Comparison of ENCODE assay signal across 19 cellular contexts in the genomic region with DNA sequence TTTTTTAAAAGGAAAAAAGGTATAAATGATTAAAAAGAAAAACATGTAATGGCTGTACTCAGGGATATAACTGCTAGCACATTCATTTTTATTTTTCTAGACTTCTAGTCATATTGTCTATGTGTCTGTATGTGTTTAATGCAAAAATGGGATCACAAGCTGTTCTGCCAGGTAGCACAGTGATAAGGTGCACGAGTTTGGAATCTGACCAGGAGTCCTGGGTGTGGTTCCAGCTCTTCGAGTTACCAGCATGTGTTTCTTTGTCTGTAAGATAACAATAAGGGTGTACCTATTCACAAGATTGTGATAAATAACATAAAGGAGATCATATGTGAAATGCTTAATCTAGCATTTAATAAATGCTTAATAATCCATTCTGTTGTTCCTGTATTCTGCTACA.
"Had no signal": no experiment of that assay in that cellular context is flagged by ENCODE, and none has a peak within 500 bp of the region (broad histone marks: within the 10 kb centered on the region; RNA-seq: fewer than 3 reads in every experiment).

No MANE protein-coding gene starts in this region.

- H3K4me1 Mint-ChIP-seq: activated B cell treated with CpG ODN at 0.5 μM for 24 hours; activated CD4-positive, alpha-beta T cell treated with anti-CD3 and anti-CD28 coated beads, Interleukin-2, amount 10 ng/mL, durations not matched to agents 7 days and 5 days; activated naive CD8-positive, alpha-beta T cell treated with anti-CD3 and anti-CD28 coated beads, Interleukin-2, amount 10 ng/mL, durations not matched to agents 7 days and 5 days had no signal

- H3K4me3 Mint-ChIP-seq: activated B cell treated with CpG ODN at 0.5 μM for 24 hours; activated CD4-positive, alpha-beta T cell treated with anti-CD3 and anti-CD28 coated beads, Interleukin-2, amount 10 ng/mL, durations not matched to agents 7 days and 5 days; activated naive CD8-positive, alpha-beta T cell treated with anti-CD3 and anti-CD28 coated beads, Interleukin-2, amount 10 ng/mL, durations not matched to agents 7 days and 5 days; activated T-helper 1 cell treated with anti-CD3 and anti-CD28 coated beads, Interleukin-12 subunit alpha, Interleukin-12 subunit beta, Interleukin-2, Interleukin-4 antibody, amounts not matched to agents 30 ng/mL and 10 ng/mL and 1 ng/mL, durations not matched to agents 14 hours and 24 hours and 36 hours; natural killer cell treated with Interleukin-12 subunit alpha and Interleukin-12 subunit beta and Interleukin-15 and Interleukin-18, amount 100 ng/mL, for 72 hours had no signal

- DNase-seq: activated B cell treated with CpG ODN at 0.5 μM for 24 hours; activated CD4-positive, alpha-beta T cell treated with anti-CD3 and anti-CD28 coated beads, Interleukin-2, amount 10 ng/mL, durations not matched to agents 7 days and 5 days; activated CD8-positive, alpha-beta memory T cell treated with anti-CD3 and anti-CD28 coated beads for 24 hours; activated naive CD8-positive, alpha-beta T cell treated with anti-CD3 and anti-CD28 coated beads, Interleukin-2, amount 10 ng/mL, durations not matched to agents 7 days and 5 days; brain microvascular endothelial cell; cerebellar nuclear complex; dermis blood vessel endothelial cell; heart right ventricle; posterior cingulate gyrus; stimulated activated CD4-positive, alpha-beta T cell treated with anti-CD3 and anti-CD28 coated beads, Interleukin-15, amount 100 ng/mL, for 24 hours; stimulated activated CD4-positive, alpha-beta T cell treated with anti-CD3 and anti-CD28 coated beads, Interleukin-4, amount 100 ng/mL, for 1 hour; stimulated activated naive CD4-positive, alpha-beta T cell; substantia nigra; T-helper 2 cell had no signal

- H3K27ac ChIP-seq: brain microvascular endothelial cell, gastroesophageal sphincter, heart right ventricle, right atrium auricular region, tibial nerve had no signal

- H3K27me3 Mint-ChIP-seq: activated B cell treated with CpG ODN at 0.5 μM for 24 hours; activated CD4-positive, alpha-beta T cell treated with anti-CD3 and anti-CD28 coated beads, Interleukin-2, amount 10 ng/mL, durations not matched to agents 7 days and 5 days; activated naive CD8-positive, alpha-beta T cell treated with anti-CD3 and anti-CD28 coated beads, Interleukin-2, amount 10 ng/mL, durations not matched to agents 7 days and 5 days had no signal

- ATAC-seq: gastroesophageal sphincter; heart right ventricle; natural killer cell treated with Interleukin-12 subunit alpha and Interleukin-12 subunit beta and Interleukin-15 and Interleukin-18, amount 100 ng/mL, for 72 hours had no signal

- H3K9me3 ChIP-seq: gastroesophageal sphincter, heart right ventricle, right atrium auricular region, tibial nerve had no signal

- H3K36me3 ChIP-seq: gastroesophageal sphincter, right atrium auricular region had no signal

- H3K36me3 Mint-ChIP-seq: activated naive CD8-positive, alpha-beta T cell treated with anti-CD3 and anti-CD28 coated beads, Interleukin-2, amount 10 ng/mL, durations not matched to agents 7 days and 5 days; natural killer cell treated with Interleukin-12 subunit alpha and Interleukin-12 subunit beta and Interleukin-15 and Interleukin-18, amount 100 ng/mL, for 72 hours had no signal

- H3K4me3 ChIP-seq: gastroesophageal sphincter, heart right ventricle, right atrium auricular region, tibial nerve had no signal

- H3K9me3 Mint-ChIP-seq: activated B cell treated with CpG ODN at 0.5 μM for 24 hours; activated CD4-positive, alpha-beta T cell treated with anti-CD3 and anti-CD28 coated beads, Interleukin-2, amount 10 ng/mL, durations not matched to agents 7 days and 5 days; activated naive CD8-positive, alpha-beta T cell treated with anti-CD3 and anti-CD28 coated beads, Interleukin-2, amount 10 ng/mL, durations not matched to agents 7 days and 5 days; activated T-helper 1 cell treated with anti-CD3 and anti-CD28 coated beads, Interleukin-12 subunit alpha, Interleukin-12 subunit beta, Interleukin-2, Interleukin-4 antibody, amounts not matched to agents 30 ng/mL and 10 ng/mL and 1 ng/mL, durations not matched to agents 14 hours and 24 hours and 36 hours; natural killer cell treated with Interleukin-12 subunit alpha and Interleukin-12 subunit beta and Interleukin-15 and Interleukin-18, amount 100 ng/mL, for 72 hours had no signal

- H3K27ac Mint-ChIP-seq: activated B cell treated with CpG ODN at 0.5 μM for 24 hours; activated CD4-positive, alpha-beta T cell treated with anti-CD3 and anti-CD28 coated beads, Interleukin-2, amount 10 ng/mL, durations not matched to agents 7 days and 5 days; activated naive CD8-positive, alpha-beta T cell treated with anti-CD3 and anti-CD28 coated beads, Interleukin-2, amount 10 ng/mL, durations not matched to agents 7 days and 5 days; activated T-helper 1 cell treated with anti-CD3 and anti-CD28 coated beads, Interleukin-12 subunit alpha, Interleukin-12 subunit beta, Interleukin-2, Interleukin-4 antibody, amounts not matched to agents 30 ng/mL and 10 ng/mL and 1 ng/mL, durations not matched to agents 14 hours and 24 hours and 36 hours; natural killer cell treated with Interleukin-12 subunit alpha and Interleukin-12 subunit beta and Interleukin-15 and Interleukin-18, amount 100 ng/mL, for 72 hours had no signal

- H3K27me3 ChIP-seq: brain microvascular endothelial cell, gastroesophageal sphincter, heart right ventricle, right atrium auricular region, tibial nerve had no signal
